ENCODE assay signal across 8 cellular contexts in the genomic region with DNA sequence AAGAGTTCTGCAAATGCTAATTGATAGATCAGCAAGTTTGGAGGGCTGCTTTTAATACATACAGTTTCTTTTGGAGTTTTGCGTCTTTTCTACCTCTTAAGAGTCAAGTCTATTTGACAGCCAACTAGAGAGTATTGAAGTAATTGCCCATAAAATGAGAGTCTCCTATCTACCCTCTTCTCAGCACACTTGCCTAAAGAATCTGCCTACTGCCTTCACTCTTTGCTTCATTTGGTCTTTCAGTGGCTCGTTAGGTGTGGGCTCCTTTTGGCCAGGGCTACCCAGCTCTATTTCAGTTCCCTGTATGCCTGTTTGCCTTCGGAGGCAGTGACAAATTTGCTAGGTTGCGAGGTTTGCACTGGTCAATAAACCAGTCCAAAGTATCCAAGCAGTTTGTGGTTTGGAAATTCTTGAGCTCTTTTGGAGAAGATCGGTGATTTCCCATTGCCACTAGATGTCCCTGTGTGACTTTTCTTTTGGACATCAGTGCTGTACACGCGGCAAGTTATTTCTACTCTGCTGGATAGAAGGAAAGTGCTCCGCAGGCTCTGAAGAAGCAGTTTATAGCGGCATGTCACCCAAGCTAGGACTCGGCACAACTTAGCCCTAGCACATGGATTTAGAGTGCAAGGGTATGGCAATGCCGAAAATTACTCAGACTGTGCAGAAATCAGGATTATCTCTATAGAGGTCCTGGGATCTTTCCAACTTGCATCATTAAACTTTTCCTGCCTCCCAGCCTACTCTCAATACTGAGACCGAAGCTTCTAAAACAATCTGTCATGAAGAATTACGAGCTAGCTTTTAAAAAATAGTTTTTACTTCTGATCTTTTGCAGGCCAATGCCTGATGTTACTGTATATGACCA. TPM values are rescaled to one million over a fixed set of nuclear protein-coding genes. Genes with fewer than 3 reads are reported as not detected.
DNase-seq lines count a peak whose midpoint lies in the region; ATAC-seq, FAIRE-seq and TF ChIP-seq lines count a peak whose summit lies in the region.

No MANE protein-coding gene starts in this region.

- POLR2A ChIA-PET in BJ (lab: Charles Lee), result interaction anchor here (0.7 kb wide), 1 partner anchor 724 kb away, joined by 6 read pairs; no protein-coding TSS in a partner anchor

- WGBS in pancreas, 2 donors, result 12% methylated on average over 13 of the region's 13 CpGs

- H3K4me3 Mint-ChIP-seq in stimulated activated effector memory CD8-positive, alpha-beta T cell treated with anti-CD3 and anti-CD28 coated beads, Interleukin-12 subunit alpha, Interleukin-12 subunit beta, amount 100 ng/mL, for 72 hours, result no peak overlapping the region
- H3K4me3 Mint-ChIP-seq in immature natural killer cell, result no peak overlapping the region

- H3K4me3 ChIP-seq in BJ (ENCODE audit: low read depth, low read length) (no peak overlapping the region), Peyer's patch (no peak overlapping the region), fibroblast of the aortic adventitia (ENCODE audit: low read depth, low read length) (no peak overlapping the region), pancreas (peak overlapping the region in 1 of 4 donors; percentile 6)

- no peaks in the 10 kb centered on the region for H3K9me3 ChIP-seq in Peyer's patch
- H3K9me3 ChIP-seq in pancreas, result no peaks in the 10 kb centered on the region

- H3K36me3 ChIP-seq in BJ (ENCODE audit: control insufficient read depth, insufficient read depth, low read length) (no peaks in the 10 kb centered on the region), Peyer's patch (no peaks in the 10 kb centered on the region), pancreas (no peaks in the 10 kb centered on the region)

- H3K27ac Mint-ChIP-seq in stimulated activated effector memory CD8-positive, alpha-beta T cell treated with anti-CD3 and anti-CD28 coated beads, Interleukin-12 subunit alpha, Interleukin-12 subunit beta, amount 100 ng/mL, for 72 hours, result no peak overlapping the region
- H3K27ac Mint-ChIP-seq in immature natural killer cell, result no peak overlapping the region

- TF ChIP-seq POLR2A in Peyer's patch (IDR thresholded peaks at IDR 0.05), result no peak

- H3K27me3 Mint-ChIP-seq in immature natural killer cell (ENCODE audit: low read depth in 3 of 3), result no peaks in the 10 kb centered on the region

- H3K27ac ChIP-seq in Peyer's patch (no peak overlapping the region), pancreas (no peak overlapping the region)

- intact Hi-C loops in pancreas (cut with DNase I), result no loop called here

- TF ChIP-seq CTCF in BJ (IDR thresholded peaks at IDR 0.05; ENCODE audit: insufficient read depth, low read depth, low read length) (peak; percentile 49), Peyer's patch (IDR thresholded peaks at IDR 0.05) (peak in 4 of 6 experiments; percentile 17 to 50 (median 43)), fibroblast of the aortic adventitia (IDR thresholded peaks at IDR 0.05; ENCODE audit: insufficient read depth, low read length) (peak; percentile 43), pancreas (IDR thresholded peaks at IDR 0.05) (peak in 2 of 4 donors; percentile 12 to 26)

- no peak for FAIRE-seq in pancreas (lab: Jason Lieb, UNC)

- CTCF ChIA-PET in BJ (lab: Yijun Ruan, JAX), result interaction anchor here (0.5 to 2.8 kb wide), 6 partner anchors 18 to 1839 kb away, joined by 3 to 19 read pairs (median 3); no protein-coding TSS in a partner anchor

- H3K9me3 Mint-ChIP-seq in stimulated activated effector memory CD8-positive, alpha-beta T cell treated with anti-CD3 and anti-CD28 coated beads, Interleukin-12 subunit alpha, Interleukin-12 subunit beta, amount 100 ng/mL, for 72 hours, result peaks cover 15% of the 10 kb centered on the region
- H3K9me3 Mint-ChIP-seq in immature natural killer cell, result peaks cover 1 to 22% (median 9%) of the 10 kb centered on the region in 6 donors

- H3K4me1 Mint-ChIP-seq in stimulated activated effector memory CD8-positive, alpha-beta T cell treated with anti-CD3 and anti-CD28 coated beads, Interleukin-12 subunit alpha, Interleukin-12 subunit beta, amount 100 ng/mL, for 72 hours, result no peaks in the 10 kb centered on the region
- no peaks in the 10 kb centered on the region for H3K4me1 Mint-ChIP-seq in immature natural killer cell

- peak; percentile 86 to 97 (median 96) for ATAC-seq in pancreas
- no peak for ATAC-seq in HG03159 (IDR thresholded peaks at IDR 0.05; ENCODE audit: unreplicated experiment)
- ATAC-seq in stimulated activated effector memory CD8-positive, alpha-beta T cell treated with anti-CD3 and anti-CD28 coated beads, Interleukin-12 subunit alpha, Interleukin-12 subunit beta, amount 100 ng/mL, for 72 hours, result no peak

- no peaks in the 10 kb centered on the region for H3K4me1 ChIP-seq in Peyer's patch
- H3K4me1 ChIP-seq in pancreas, result no peaks in the 10 kb centered on the region

- H3K36me3 Mint-ChIP-seq in stimulated activated effector memory CD8-positive, alpha-beta T cell treated with anti-CD3 and anti-CD28 coated beads, Interleukin-12 subunit alpha, Interleukin-12 subunit beta, amount 100 ng/mL, for 72 hours, result no peaks in the 10 kb centered on the region
- no peaks in the 10 kb centered on the region for H3K36me3 Mint-ChIP-seq in immature natural killer cell

- peak; percentile 5 for DNase-seq in BJ (ENCODE audit: low read depth)
- peak; percentile 56 for DNase-seq in HuH-7 (ENCODE audit: low spot score)
- no peak for DNase-seq in Peyer's patch
- DNase-seq in fibroblast of the aortic adventitia (ENCODE audit: low read depth), result peak; percentile 85
- DNase-seq in pancreas, result peak in 3 of 6 donors; percentile 36 to 56 (median 50)
- DNase-seq in stimulated activated effector memory CD8-positive, alpha-beta T cell treated with anti-CD3 and anti-CD28 coated beads, Interleukin-12 subunit alpha, Interleukin-12 subunit beta, amount 100 ng/mL, for 72 hours (ENCODE audit: low spot score in 2 of 2), result no peak
- DNase-seq in immature natural killer cell, result no peak

- no peaks in the 10 kb centered on the region for H3K27me3 ChIP-seq in BJ (ENCODE audit: control insufficient read depth, insufficient read depth, low read length)
- H3K27me3 ChIP-seq in Peyer's patch, result no peaks in the 10 kb centered on the region
- H3K27me3 ChIP-seq in pancreas, result no peaks in the 10 kb centered on the region

RNA-seq across cellular contexts. Expression of a gene that starts 38.6 kb away (rescaled TPM):
- 333 and 645 TPM in 2 replicates for polyA plus RNA-seq in BJ (2011; rRNA removed)
- 118 and 173 TPM in 2 replicates for polyA minus RNA-seq in BJ (2011; rRNA and poly(A)+ RNA removed)
- total RNA-seq in Peyer's patch, result 100 to 1,000 TPM in 2 of 4 donors, 10 to 100 TPM in 2; 55.3 to 197 (median 125) TPM
- total RNA-seq in fibroblast of the aortic adventitia (ENCODE audit: low replicate concordance), result 203 and 229 TPM in 2 replicates
- 10 to 100 TPM; 39.8 to 69.4 (median 54.7) TPM for total RNA-seq in pancreas
- 10 to 100 TPM; 26.8 to 37.7 TPM for polyA plus RNA-seq in pancreas
- 1 to 10 TPM in 2 of 3 donors, under 1 TPM in 1; 0.63 to 9.1 (median 3.5) TPM for polyA plus RNA-seq in immature natural killer cell

Comparison
In these comparisons a context has a peak if more than half of its experiments do, and no peak if none do; other contexts are left out.
1. DNase-seq: peak in BJ (single experiment), HuH-7 (single experiment) and fibroblast of the aortic adventitia (single experiment); none in Peyer's patch (0 of 3), stimulated activated effector memory CD8-positive, alpha-beta T cell treated with anti-CD3 and anti-CD28 coated beads, Interleukin-12 subunit alpha, Interleukin-12 subunit beta, amount 100 ng/mL, for 72 hours (0 of 2) and immature natural killer cell (0 of 3).
2. ATAC-seq: peak in pancreas (4 of 4); none in HG03159 (single experiment) and stimulated activated effector memory CD8-positive, alpha-beta T cell treated with anti-CD3 and anti-CD28 coated beads, Interleukin-12 subunit alpha, Interleukin-12 subunit beta, amount 100 ng/mL, for 72 hours (single experiment).